In genomic region chr5:42597318-42597937, GRCh38 we compare ENCODE assay signal across 1 cellular context.
TF ChIP-seq lines count a peak whose summit lies in the region.

No MANE protein-coding gene starts in this region.

TF ChIP-seq in K562, 482 proteins besides CTCF, POLR2A, EP300 and RAD21 (continued from another document):
- TF ChIP-seq UBTF (IDR thresholded peaks at IDR 0.05; ENCODE audit: borderline replicate concordance in 1 of 2, low read depth in 2 of 2, low read length in 2 of 2) (no peak), ARID1B (IDR thresholded peaks at IDR 0.05) (peak; percentile 37), GATAD2B (IDR thresholded peaks at IDR 0.05; ENCODE audit: borderline replicate concordance) (no peak), EGR1 (conservative IDR thresholded peaks at IDR 0.05) (no peak), POLR2G (IDR thresholded peaks at IDR 0.05; ENCODE audit: low read depth, low read length) (no peak), MNT (conservative IDR thresholded peaks at IDR 0.05) (no peak)
